ENCODE assay signal across 14 cellular contexts in the genomic region with DNA sequence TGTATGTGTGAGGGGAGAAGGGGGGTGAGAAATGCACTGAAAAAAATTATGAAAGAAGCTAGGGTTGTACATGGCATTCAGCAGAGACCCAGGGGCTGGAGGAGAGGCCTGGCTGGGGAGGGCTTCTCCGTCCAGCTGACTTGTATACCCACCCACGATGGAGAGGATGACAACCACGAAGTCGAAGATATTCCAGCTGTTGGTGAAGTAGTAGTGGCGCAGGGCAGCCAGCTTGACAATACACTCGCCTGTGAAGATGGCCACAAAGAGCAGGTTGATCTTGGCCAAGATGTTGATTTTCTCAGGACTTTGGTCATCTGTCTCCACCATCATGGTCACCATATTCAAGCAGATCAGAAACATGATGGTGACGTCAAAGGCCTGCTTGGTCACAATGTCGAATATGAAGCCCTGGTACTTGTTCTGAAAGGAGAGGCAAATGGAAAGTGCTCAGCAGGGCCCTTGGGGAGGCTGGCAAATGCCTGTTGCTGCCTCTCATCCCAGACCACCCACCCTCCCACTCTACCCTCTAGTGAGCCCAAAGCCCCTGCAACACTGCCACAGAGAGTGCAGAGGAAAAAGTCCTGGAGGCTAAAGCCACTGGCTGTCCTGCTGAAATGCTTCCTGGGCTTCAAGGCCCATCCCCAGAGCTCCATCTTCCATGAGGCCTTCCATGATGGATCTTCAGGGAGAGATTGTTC.
"Had no signal": no experiment of that assay in that cellular context is flagged by ENCODE, and none has a peak within 500 bp of the region (broad histone marks: within the 10 kb centered on the region; RNA-seq: fewer than 3 reads in every experiment).

No MANE protein-coding gene starts in this region.

- H3K36me3 ChIP-seq: esophagus squamous epithelium had no signal

- H3K4me1 ChIP-seq: esophagus squamous epithelium had no signal

- H3K36me3 Mint-ChIP-seq: activated naive CD8-positive, alpha-beta T cell; immature natural killer cell had no signal

- H3K4me3 ChIP-seq: esophagus squamous epithelium had no signal

- H3K27me3 ChIP-seq: esophagus squamous epithelium had no signal

- H3K27me3 Mint-ChIP-seq: activated naive CD8-positive, alpha-beta T cell had no signal

- H3K4me1 Mint-ChIP-seq: immature natural killer cell, nephron, WTC11 had no signal

- H3K4me3 Mint-ChIP-seq: activated naive CD8-positive, alpha-beta T cell; activated T-cell treated with anti-CD3 and anti-CD28 coated beads, Interleukin-2, amount 50 U/mL, for 72 hours; dendritic cell treated with granulocyte-macrophage colony-stimulating factor and Interleukin-4, amounts not matched to agents 40 ng/mL and 50 ng/mL, for 4 days; immature natural killer cell; nephron; stimulated activated naive CD8-positive, alpha-beta T cell treated with anti-CD3 and anti-CD28 coated beads, Interleukin-15, Interleukin-2, amounts not matched to agents 100 ng/mL and 50 ng/mL, for 24 hours; T-helper 2 cell treated with Interferon-gamma antibody and Interleukin-4, amounts not matched to agents 5 μg/mL and 100 μg/mL, for 36 hours; WTC11 had no signal

- H3K27ac Mint-ChIP-seq: activated naive CD8-positive, alpha-beta T cell; activated T-cell treated with anti-CD3 and anti-CD28 coated beads, Interleukin-2, amount 50 U/mL, for 72 hours; dendritic cell treated with granulocyte-macrophage colony-stimulating factor and Interleukin-4, amounts not matched to agents 40 ng/mL and 50 ng/mL, for 4 days; immature natural killer cell; nephron; stimulated activated naive CD8-positive, alpha-beta T cell treated with anti-CD3 and anti-CD28 coated beads, Interleukin-15, Interleukin-2, amounts not matched to agents 100 ng/mL and 50 ng/mL, for 24 hours; T-helper 2 cell treated with Interferon-gamma antibody and Interleukin-4, amounts not matched to agents 5 μg/mL and 100 μg/mL, for 36 hours; WTC11 had no signal

- H3K27ac ChIP-seq: esophagus squamous epithelium had no signal

- H3K9me3 Mint-ChIP-seq: dendritic cell treated with granulocyte-macrophage colony-stimulating factor and Interleukin-4, amounts not matched to agents 40 ng/mL and 50 ng/mL, for 4 days; nephron; stimulated activated naive CD8-positive, alpha-beta T cell treated with anti-CD3 and anti-CD28 coated beads, Interleukin-15, Interleukin-2, amounts not matched to agents 100 ng/mL and 50 ng/mL, for 24 hours; T-helper 2 cell treated with Interferon-gamma antibody and Interleukin-4, amounts not matched to agents 5 μg/mL and 100 μg/mL, for 36 hours had no signal

- ATAC-seq: activated T-cell treated with anti-CD3 and anti-CD28 coated beads, Interleukin-2, amount 50 U/mL, for 72 hours; WTC11 had no signal

- DNase-seq: activated CD4-positive, alpha-beta T cell treated with anti-CD3 and anti-CD28 coated beads for 48 hours; activated gamma-delta T cell; activated T-cell treated with anti-CD3 and anti-CD28 coated beads, Interleukin-2, amount 50 U/mL, for 72 hours; effector memory CD4-positive, alpha-beta T cell; esophagus squamous epithelium; immature natural killer cell; mesenchymal stem cell; trophoblast cell had no signal
